ENCODE assay signal across 21 cellular contexts in the genomic region with DNA sequence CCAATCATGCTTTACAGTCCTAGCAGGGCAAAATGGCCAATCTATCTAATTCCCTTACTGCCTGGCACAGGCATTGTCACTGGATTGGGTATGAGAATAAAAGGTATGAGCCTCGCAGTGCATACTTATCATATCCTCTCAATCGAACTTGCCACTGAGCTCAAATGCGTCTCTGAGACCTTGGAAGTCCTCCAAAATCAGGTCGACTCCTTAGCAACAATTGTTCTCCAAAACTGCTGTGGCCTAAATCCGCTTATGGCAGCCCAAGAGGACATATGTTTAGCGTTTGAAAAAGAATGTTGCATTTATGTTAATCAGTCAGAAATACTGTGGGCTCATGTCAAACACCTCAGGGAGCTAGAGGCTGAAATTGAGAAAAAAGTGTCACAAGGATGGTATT.
A peak's percentile ranks its signal among the peaks of the same experiment; 100 is the strongest.
DNase-seq lines count a peak whose midpoint lies in the region; ATAC-seq, FAIRE-seq and TF ChIP-seq lines count a peak whose summit lies in the region.
"Had no signal": no experiment of that assay in that cellular context is flagged by ENCODE, and none has a peak within 500 bp of the region (broad histone marks: within the 10 kb centered on the region; RNA-seq: fewer than 3 reads in every experiment).

No MANE protein-coding gene starts in this region.

- H2BK120ac ChIP-seq in H1 (replicated peaks; ENCODE audit: low read depth, low read length), result no peak overlapping the region

- H2BK12ac ChIP-seq in H1 (ENCODE audit: low read depth, low read length), result no peak overlapping the region

- H3K56ac ChIP-seq in H1 (replicated peaks; ENCODE audit: insufficient read length, low read depth, low read length), result no peak overlapping the region

- H4K20me1 ChIP-seq in K562 (replicated peaks; ENCODE audit: control insufficient read depth, insufficient read depth, low read length) (no peaks in the 10 kb centered on the region), H1 (replicated peaks in 1 of 2; ENCODE audit: control insufficient read depth in 1 of 2, insufficient read depth in 2 of 2, low read length in 2 of 2) (no peaks in the 10 kb centered on the region)
- H4K20me1 ChIP-seq: BLaER1 had no signal

- peaks cover 24% of the 10 kb centered on the region for H3K4me1 ChIP-seq in left ventricle myocardium inferior
- H3K4me1 ChIP-seq in right atrium auricular region, result no peaks in the 10 kb centered on the region
- 0 out of 5 replicates have a peak, but pooled peaks cover 0 to 3% of the 10 kb centered on the region in 2 experiments for H3K4me1 ChIP-seq in K562 (replicated peaks in 1 of 2; ENCODE audit: control insufficient read depth in 2 of 2, insufficient read depth in 2 of 2, low read length in 2 of 2)
- no peaks in the 10 kb centered on the region for H3K4me1 ChIP-seq in H1 (replicated peaks in 1 of 4; ENCODE audit: control insufficient read depth in 3 of 4, insufficient read depth in 4 of 4, low read length in 3 of 4)

- no peak overlapping the region for H4K91ac ChIP-seq in H1 (replicated peaks; ENCODE audit: insufficient read length, low read length)

- no peak for FAIRE-seq in K562 (lab: Jason Lieb, UNC)
- peak; percentile 57 for FAIRE-seq in H1 (lab: Jason Lieb, UNC)
- FAIRE-seq: A204.1, G401.6, GM12892, GM19239, H54 had no signal

- CTCF ChIA-PET in K562 (lab: Yijun Ruan, JAX; ENCODE audit: low intra/inter-chr PET ratio), result no interaction called here
- CTCF ChIA-PET in H1 (lab: Charles Lee; ENCODE audit: partially characterized antibody), result interaction anchor here (1.3 kb wide), 1 partner anchor 9 kb away, joined by 4 read pairs; no protein-coding TSS in a partner anchor

- DNase-seq in left ventricle myocardium inferior (no peak), right atrium auricular region (ENCODE audit: low spot score) (no peak), G401 (ENCODE audit: low spot score) (peak; percentile 8), K562 (ENCODE audit: extremely low read depth in 1 of 4, low spot score in 3 of 4) (no peak), H1 (ENCODE audit: low read depth in 1 of 2, low spot score in 2 of 2) (no peak), iPS-NIHi7 (ENCODE audit: extremely low spot score) (no peak), GM19240 (ENCODE audit: insufficient read length, low spot score) (no peak)
- DNase-seq: CD4-positive, alpha-beta T cell; CD8-positive, alpha-beta memory T cell; DMS53; DMS79 treated with DMSO at 0.1 percent for 48 hours; HCEC 1CT had no signal

- 6% methylated on average over 6 of the region's 6 CpGs for WGBS in K562 (ENCODE audit: insufficient coverage, low coverage, missing lambda C conversion rate)
- WGBS in H1 (ENCODE audit: extremely low coverage in 1 of 2, insufficient coverage in 1 of 2, insufficient read length in 1 of 2, insufficient replicate concordance in 2 of 2, low coverage in 1 of 2, low lambda C conversion rate in 2 of 2, missing lambda C conversion rate in 1 of 2), 2 experiments, result 77% methylated on average over 6 of the region's 6 CpGs; no CpG with 5 or more reads in 1 of the 2 experiments

- H3K18ac ChIP-seq in H1 (ENCODE audit: extremely low read depth, low read length), result no peak overlapping the region

- in situ Hi-C loops in G401 (cut with HindIII; ENCODE audit: low sequenced_read_pairs), result no loop called here
- in situ Hi-C loops in K562 (cut with MboI), result no loop called here

- H3K9ac ChIP-seq in K562 (ENCODE audit: insufficient read depth in 1 of 2, low read depth in 2 of 2, low read length in 2 of 2) (no peak overlapping the region), H1 (replicated peaks in 1 of 4; ENCODE audit: extremely low read depth in 1 of 4, low read depth in 3 of 4, low read length in 3 of 4) (no peak overlapping the region)
- H3K9ac ChIP-seq: BLaER1 had no signal

- H2AK5ac ChIP-seq in H1 (ENCODE audit: low read depth, low read length), result no peak overlapping the region

- H3K27me3 ChIP-seq in left ventricle myocardium inferior (ENCODE audit: low read depth), result no peaks in the 10 kb centered on the region
- no peaks in the 10 kb centered on the region for H3K27me3 ChIP-seq in right atrium auricular region
- no peaks in the 10 kb centered on the region for H3K27me3 ChIP-seq in K562 (ENCODE audit: control insufficient read depth in 2 of 2, insufficient read depth in 2 of 2, low read length in 2 of 2)
- no peaks in the 10 kb centered on the region for H3K27me3 ChIP-seq in H1 (replicated peaks in 1 of 4; ENCODE audit: control insufficient read depth in 3 of 4, extremely low read depth in 1 of 4, insufficient read depth in 3 of 4, low read length in 3 of 4)
- H3K27me3 ChIP-seq: BLaER1 had no signal

- TF ChIP-seq RAD21 in K562 (CRISPR knock-in tag; conservative IDR thresholded peaks at IDR 0.05 in 1 of 2, IDR thresholded peaks at IDR 0.05 in 1 of 2), result no peak
- TF ChIP-seq RAD21 in H1 (IDR thresholded peaks at IDR 0.05 in 1 of 2, conservative IDR thresholded peaks at IDR 0.05 in 1 of 2; ENCODE audit: low read depth in 2 of 2, low read length in 2 of 2), result no peak

- H2AFZ ChIP-seq in K562 (ENCODE audit: low read depth, low read length) (peak overlapping the region; percentile 40; the same call in 1 of the 2 replicates), H1 (ENCODE audit: low read length) (no peak overlapping the region)
- H2AFZ ChIP-seq: GM23338 had no signal

- H2BK5ac ChIP-seq in H1 (ENCODE audit: low read depth, low read length), result no peak overlapping the region

- H3K79me2 ChIP-seq in K562 (ENCODE audit: control insufficient read depth, insufficient read depth, low read length) (no peaks in the 10 kb centered on the region), H1 (ENCODE audit: control insufficient read depth in 1 of 2, insufficient read depth in 2 of 2, low read length in 2 of 2) (no peaks in the 10 kb centered on the region)

- H3K27ac ChIP-seq in left ventricle myocardium inferior (replicated peaks), result peak overlapping the region; percentile 39
- H3K27ac ChIP-seq in right atrium auricular region, result no peak overlapping the region
- H3K27ac ChIP-seq in K562 (ENCODE audit: extremely low read depth, low read depth, low read length), result no peak overlapping the region
- no peak overlapping the region for H3K27ac ChIP-seq in H1 (ENCODE audit: low read depth, low read length)
- H3K27ac ChIP-seq: 22Rv1, BLaER1 had no signal

- H3K23me2 ChIP-seq in H1 (ENCODE audit: low read depth, low read length), result no peaks in the 10 kb centered on the region

- no TSS peak for BruUV-seq in K562 (replicated peaks; lab: Mats Ljungman, UMichigan)

- no peak overlapping the region for H4K5ac ChIP-seq in H1 (ENCODE audit: insufficient read length, low read depth, low read length)

- intact Hi-C loops in left ventricle myocardium inferior (cut with micrococcal nuclease), result no loop called here
- intact Hi-C loops in K562 (cut with micrococcal nuclease), result no loop called here

- no peak overlapping the region for H4K8ac ChIP-seq in H1 (ENCODE audit: extremely low read depth, insufficient read depth, low read length)

- peaks cover 12% of the 10 kb centered on the region for H3K9me3 ChIP-seq in left ventricle myocardium inferior (replicated peaks)
- H3K9me3 ChIP-seq in right atrium auricular region, result no peaks in the 10 kb centered on the region
- H3K9me3 ChIP-seq in K562 (replicated peaks; ENCODE audit: control insufficient read depth, insufficient read depth, low read depth, low read length), result no peaks in the 10 kb centered on the region
- no peaks in the 10 kb centered on the region for H3K9me3 ChIP-seq in H1 (ENCODE audit: insufficient read depth in 2 of 2, low read depth in 1 of 2, low read length in 1 of 2)
- H3K9me3 ChIP-seq: BLaER1 had no signal

- no peaks in the 10 kb centered on the region for H3K9me1 ChIP-seq in K562 (ENCODE audit: control insufficient read depth, insufficient read depth, low read length)

- no peak overlapping the region for H2BK20ac ChIP-seq in H1 (ENCODE audit: low read length)

- no peak overlapping the region for H3K14ac ChIP-seq in H1 (ENCODE audit: insufficient read length)

- H3K4me3 ChIP-seq in left ventricle myocardium inferior, result no peak overlapping the region
- H3K4me3 ChIP-seq in right atrium auricular region, result no peak overlapping the region
- H3K4me3 ChIP-seq in K562, result no peak overlapping the region
- no peak overlapping the region for H3K4me3 ChIP-seq in H1 (ENCODE audit: extremely low read depth in 1 of 4, insufficient read depth in 2 of 4, low read depth in 3 of 4, low read length in 4 of 4)
- H3K4me3 ChIP-seq: BLaER1, GM23338 had no signal

- no peak for TF ChIP-seq EP300 in K562 (IDR thresholded peaks at IDR 0.05; ENCODE audit: low read length)
- no peak for TF ChIP-seq EP300 in H1 (IDR thresholded peaks at IDR 0.05; ENCODE audit: borderline replicate concordance in 1 of 2, low read depth in 2 of 2, low read length in 2 of 2)

- POLR2A ChIA-PET in K562 (lab: Yijun Ruan, JAX) (no interaction called here), H1 (lab: Charles Lee; ENCODE audit: partially characterized antibody) (no interaction called here)

- no peak overlapping the region for H3K4ac ChIP-seq in H1 (replicated peaks; ENCODE audit: insufficient read length, low read depth, low read length)

- H3K4me2 ChIP-seq in K562 (ENCODE audit: insufficient read depth, low read length) (no peak overlapping the region), H1 (ENCODE audit: insufficient read depth in 1 of 2, low read depth in 2 of 2, low read length in 2 of 2) (no peak overlapping the region)
- H3K4me2 ChIP-seq: BLaER1, GM23338 had no signal

- H3K79me1 ChIP-seq in H1 (ENCODE audit: low read depth, low read length), result no peaks in the 10 kb centered on the region

- TF ChIP-seq CTCF in left ventricle myocardium inferior (IDR thresholded peaks at IDR 0.05; ENCODE audit: borderline replicate concordance), result no peak
- no peak for TF ChIP-seq CTCF in right atrium auricular region (IDR thresholded peaks at IDR 0.05)
- no peak for TF ChIP-seq CTCF in K562 (IDR thresholded peaks at IDR 0.05 in 2 of 3, conservative IDR thresholded peaks at IDR 0.05 in 1 of 3; ENCODE audit: insufficient read depth in 2 of 3, low read depth in 1 of 3, low read length in 3 of 3)
- no peak for TF ChIP-seq CTCF in H1 (IDR thresholded peaks at IDR 0.05; ENCODE audit: control extremely low read depth in 1 of 3, insufficient read depth in 1 of 3, low read depth in 1 of 3, low read length in 3 of 3)

- no peak for TF ChIP-seq POLR2A in K562 (conservative IDR thresholded peaks at IDR 0.05)
- TF ChIP-seq POLR2A in H1 (IDR thresholded peaks at IDR 0.05; ENCODE audit: control extremely low read depth in 1 of 2, low read depth in 2 of 2, low read length in 2 of 2), result no peak

- H3K36me3 ChIP-seq in left ventricle myocardium inferior, result no peaks in the 10 kb centered on the region
- H3K36me3 ChIP-seq in right atrium auricular region, result no peaks in the 10 kb centered on the region
- no peaks in the 10 kb centered on the region for H3K36me3 ChIP-seq in K562 (ENCODE audit: control insufficient read depth, insufficient read depth, low read length)
- no peaks in the 10 kb centered on the region for H3K36me3 ChIP-seq in H1 (ENCODE audit: control insufficient read depth in 2 of 4, insufficient read depth in 4 of 4, low read length in 3 of 4)
- H3K36me3 ChIP-seq: BLaER1 had no signal

- H3K23ac ChIP-seq in H1 (ENCODE audit: insufficient read length), result no peak overlapping the region

- ATAC-seq in K562, result no peak
- ATAC-seq in GM18519 (IDR thresholded peaks at IDR 0.05; ENCODE audit: low FRiP score, unreplicated experiment), result no peak
- ATAC-seq: GM23338 had no signal

- no peak overlapping the region for H2BK15ac ChIP-seq in H1 (ENCODE audit: low read length)

TF ChIP-seq in H1, 55 proteins besides CTCF, POLR2A, EP300 and RAD21 (continues in another document):
- no peak for TF ChIP-seq SP1 (IDR thresholded peaks at IDR 0.05; ENCODE audit: low read depth, low read length)
